In the genomic region with DNA sequence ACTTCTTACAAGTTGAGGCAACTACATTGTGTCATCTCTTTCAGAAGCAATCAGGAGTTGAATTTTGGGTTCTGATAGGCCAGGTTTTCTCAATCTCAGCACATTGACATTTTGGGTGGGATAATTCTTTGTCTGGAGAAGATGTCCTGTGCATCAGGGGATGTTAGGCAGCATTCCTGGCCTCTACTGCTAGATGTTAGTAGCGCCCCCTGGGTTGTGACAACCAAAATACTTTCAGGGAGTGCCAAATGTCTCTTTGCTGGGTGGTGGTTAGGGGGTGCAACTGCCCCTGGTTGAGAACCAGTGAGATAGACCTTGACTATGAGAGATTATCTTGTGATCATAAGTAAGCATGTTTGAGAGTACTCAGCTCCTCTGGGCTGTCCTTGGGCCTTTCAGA, we compare ENCODE assay signal across 26 cellular contexts.
DNase-seq lines count a peak whose midpoint lies in the region; ATAC-seq, FAIRE-seq and TF ChIP-seq lines count a peak whose summit lies in the region.
"Had no signal": no experiment of that assay in that cellular context is flagged by ENCODE, and none has a peak within 500 bp of the region (broad histone marks: within the 10 kb centered on the region; RNA-seq: fewer than 3 reads in every experiment).

No MANE protein-coding gene starts in this region.

- H3K79me2 ChIP-seq in KMS-11 (ENCODE audit: insufficient read depth, low read depth) (no peaks in the 10 kb centered on the region), K562 (ENCODE audit: control insufficient read depth, insufficient read depth, low read length) (no peaks in the 10 kb centered on the region)

- H3K4me2 ChIP-seq in KMS-11 (no peak overlapping the region), K562 (ENCODE audit: insufficient read depth, low read length) (no peak overlapping the region)

- no peaks in the 10 kb centered on the region for H3K9me3 Mint-ChIP-seq in CD4-positive, alpha-beta memory T cell
- H3K9me3 Mint-ChIP-seq: activated T-helper 1 cell treated with anti-CD3 and anti-CD28 coated beads, Interleukin-12 subunit alpha, Interleukin-12 subunit beta, Interleukin-2, Interleukin-4 antibody, amounts not matched to agents 30 ng/mL and 10 ng/mL and 1 ng/mL, durations not matched to agents 14 hours and 24 hours and 36 hours; CD8-positive, alpha-beta T cell; naive B cell; stimulated activated memory B cell treated with anti-CD40 and anti-IgM and Interleukin-4, amounts not matched to agents 10 μg/mL and 1 μg/mL and 100 μg/mL, for 72 hours had no signal

- in situ Hi-C loops in K562 (cut with MboI), result loop anchor here (25.0 kb wide), 1 partner anchor 616 kb away; no protein-coding TSS in a partner anchor

- H3K9ac ChIP-seq in KMS-11, result no peak overlapping the region
- no peak overlapping the region for H3K9ac ChIP-seq in K562 (ENCODE audit: insufficient read depth in 1 of 2, low read depth in 2 of 2, low read length in 2 of 2)

- POLR2A ChIA-PET in K562 (lab: Yijun Ruan, JAX), result no interaction called here
- POLR2A ChIA-PET in CD4-positive, alpha-beta memory T cell (lab: Charles Lee; ENCODE audit: partially characterized antibody), result no interaction called here

- H2AFZ ChIP-seq in KMS-11 (ENCODE audit: low read depth), result no peak overlapping the region
- H2AFZ ChIP-seq in K562 (ENCODE audit: low read depth, low read length), result no peak overlapping the region

- H3K4me1 Mint-ChIP-seq in CD4-positive, alpha-beta memory T cell, result peaks cover 0 to 4% (median under 1%) of the 10 kb centered on the region in 4 donors
- H3K4me1 Mint-ChIP-seq: stimulated activated memory B cell treated with anti-CD40 and anti-IgM and Interleukin-4, amounts not matched to agents 10 μg/mL and 1 μg/mL and 100 μg/mL, for 72 hours had no signal

- H3K27me3 ChIP-seq in KMS-11 (ENCODE audit: insufficient read depth, low read depth), result no peaks in the 10 kb centered on the region
- H3K27me3 ChIP-seq in K562 (ENCODE audit: control insufficient read depth in 2 of 2, insufficient read depth in 2 of 2, low read length in 2 of 2), result peaks cover 0 to 17% of the 10 kb centered on the region in 2 experiments; a peak in 2 of 5 replicates
- H3K27me3 ChIP-seq in CD4-positive, alpha-beta memory T cell (ENCODE audit: insufficient read depth, low read length), result no peaks in the 10 kb centered on the region
- H3K27me3 ChIP-seq: ovary, sigmoid colon had no signal

- H3K27ac Mint-ChIP-seq in CD4-positive, alpha-beta memory T cell, result no peak overlapping the region
- H3K27ac Mint-ChIP-seq: activated naive CD4-positive, alpha-beta T cell treated with anti-CD3 and anti-CD28 coated beads, Interleukin-2, amount 50 U/mL, for 72 hours; activated T-helper 1 cell treated with anti-CD3 and anti-CD28 coated beads, Interleukin-12 subunit alpha, Interleukin-12 subunit beta, Interleukin-2, Interleukin-4 antibody, amounts not matched to agents 30 ng/mL and 10 ng/mL and 1 ng/mL, durations not matched to agents 14 hours and 24 hours and 36 hours; CD8-positive, alpha-beta T cell; stimulated activated memory B cell treated with anti-CD40 and anti-IgM and Interleukin-4, amounts not matched to agents 10 μg/mL and 1 μg/mL and 100 μg/mL, for 72 hours had no signal

- DNase-seq in GM12865 (ENCODE audit: low read depth), result no peak
- DNase-seq in K562 (ENCODE audit: extremely low read depth in 1 of 4, low spot score in 3 of 4), result peak in 2 of 4 experiments; percentile 7 to 16
- DNase-seq in CD4-positive, alpha-beta memory T cell, result no peak
- DNase-seq in NCI-H146 treated with DMSO at 0.1 percent for 48 hours (lab: John Stamatoyannopoulos, UW; ENCODE audit: unreplicated experiment), result no peak
- DNase-seq in NCI-H345 treated with DMSO at 0.1 percent for 48 hours (lab: John Stamatoyannopoulos, UW; ENCODE audit: unreplicated experiment), result no peak
- DNase-seq: activated CD4-positive, alpha-beta T cell treated with anti-CD3 and anti-CD28 coated beads for 1 hour; EL; hippocampal formation; kidney glomerular epithelial cell; mesenchymal stem cell; naive B cell; NCI-H1694 treated with DMSO at 0.1 percent for 48 hours; ovary; sigmoid colon had no signal

- peak in 1 of 2 experiments; percentile 16; a peak in 1 of 4 replicates for TF ChIP-seq RAD21 in K562 (CRISPR knock-in tag; conservative IDR thresholded peaks at IDR 0.05 in 1 of 2, IDR thresholded peaks at IDR 0.05 in 1 of 2)

- H3K27ac ChIP-seq in 22Rv1 (no peak overlapping the region), KMS-11 (no peak overlapping the region), K562 (ENCODE audit: extremely low read depth, low read depth, low read length) (no peak overlapping the region)
- H3K27ac ChIP-seq in CD4-positive, alpha-beta memory T cell (ENCODE audit: low read depth, low read length), result no peak overlapping the region
- H3K27ac ChIP-seq: ovary, RWPE1, thoracic aorta had no signal

- intact Hi-C loops in K562 (cut with micrococcal nuclease), result no loop called here
- intact Hi-C loops in CD4-positive, alpha-beta memory T cell (cut with micrococcal nuclease), result no loop called here

- H3K4me1 ChIP-seq in KMS-11 (ENCODE audit: low read depth, poor library complexity, severe bottlenecking) (no peaks in the 10 kb centered on the region), K562 (replicated peaks in 1 of 2; ENCODE audit: control insufficient read depth in 2 of 2, insufficient read depth in 2 of 2, low read length in 2 of 2) (no peaks in the 10 kb centered on the region; a peak in 1 of 5 replicates)
- H3K4me1 ChIP-seq in CD4-positive, alpha-beta memory T cell (ENCODE audit: insufficient read depth, low read length), result no peaks in the 10 kb centered on the region

- no peak for FAIRE-seq in K562 (lab: Jason Lieb, UNC)
- FAIRE-seq: colon, endometrium, GM12891 had no signal

- no TSS peak for BruUV-seq in K562 (replicated peaks; lab: Mats Ljungman, UMichigan)

- H3K4me3 ChIP-seq in GM12865 (ENCODE audit: low read depth, low read length) (no peak overlapping the region), KMS-11 (IDR thresholded peaks at IDR 0.05; ENCODE audit: insufficient read depth, low read depth, low read length) (no peak overlapping the region), K562 (no peak overlapping the region)
- no peak overlapping the region for H3K4me3 ChIP-seq in CD4-positive, alpha-beta memory T cell (ENCODE audit: low read length in 2 of 2)
- H3K4me3 ChIP-seq: ovary, sigmoid colon, thoracic aorta had no signal

- no peak for TF ChIP-seq EP300 in K562 (IDR thresholded peaks at IDR 0.05; ENCODE audit: low read length)

- H4K20me1 ChIP-seq in KMS-11 (ENCODE audit: insufficient read depth), result no peaks in the 10 kb centered on the region
- H4K20me1 ChIP-seq in K562 (replicated peaks; ENCODE audit: control insufficient read depth, insufficient read depth, low read length), result no peaks in the 10 kb centered on the region

- peak; percentile 12; the same call in 1 of the 2 replicates for TF ChIP-seq CTCF in 22Rv1 (IDR thresholded peaks at IDR 0.05)
- TF ChIP-seq CTCF in GM12865 (IDR thresholded peaks at IDR 0.05; ENCODE audit: insufficient read depth, low read depth, low read length, missing control alignments), result peak; percentile 9
- peak; percentile 28; the same call in 1 of the 2 replicates for TF ChIP-seq CTCF in KMS-11 (conservative IDR thresholded peaks at IDR 0.05; ENCODE audit: low read depth, low read length)
- peak; percentile 25 to 35 (median 33); a peak in 3 of 6 replicates for TF ChIP-seq CTCF in K562 (IDR thresholded peaks at IDR 0.05 in 2 of 3, conservative IDR thresholded peaks at IDR 0.05 in 1 of 3; ENCODE audit: insufficient read depth in 2 of 3, low read depth in 1 of 3, low read length in 3 of 3)

- H3K4me3 Mint-ChIP-seq in CD4-positive, alpha-beta memory T cell, result no peak overlapping the region
- H3K4me3 Mint-ChIP-seq: activated T-helper 1 cell treated with anti-CD3 and anti-CD28 coated beads, Interleukin-12 subunit alpha, Interleukin-12 subunit beta, Interleukin-2, Interleukin-4 antibody, amounts not matched to agents 30 ng/mL and 10 ng/mL and 1 ng/mL, durations not matched to agents 14 hours and 24 hours and 36 hours; CD8-positive, alpha-beta T cell; naive B cell; stimulated activated memory B cell treated with anti-CD40 and anti-IgM and Interleukin-4, amounts not matched to agents 10 μg/mL and 1 μg/mL and 100 μg/mL, for 72 hours had no signal

- CTCF ChIA-PET in K562 (lab: Yijun Ruan, JAX; ENCODE audit: low intra/inter-chr PET ratio), result no interaction called here
- CTCF ChIA-PET in CD4-positive, alpha-beta memory T cell (lab: Charles Lee; ENCODE audit: partially characterized antibody), result interaction anchor here (1.0 to 2.1 kb wide), 3 partner anchors 10 to 24 kb away, joined by 3 to 6 read pairs (median 4); no protein-coding TSS in a partner anchor

- no peaks in the 10 kb centered on the region for H3K9me3 ChIP-seq in K562 (replicated peaks; ENCODE audit: control insufficient read depth, insufficient read depth, low read depth, low read length)
- H3K9me3 ChIP-seq in CD4-positive, alpha-beta memory T cell (ENCODE audit: control insufficient read depth in 1 of 2, low read length in 2 of 2), result no peaks in the 10 kb centered on the region
- H3K9me3 ChIP-seq: ovary, sigmoid colon, thoracic aorta had no signal

- H3K36me3 ChIP-seq in KMS-11 (ENCODE audit: insufficient read depth), result no peaks in the 10 kb centered on the region
- H3K36me3 ChIP-seq in K562 (ENCODE audit: control insufficient read depth, insufficient read depth, low read length), result no peaks in the 10 kb centered on the region
- no peaks in the 10 kb centered on the region for H3K36me3 ChIP-seq in CD4-positive, alpha-beta memory T cell (ENCODE audit: insufficient read depth, low read length)
- H3K36me3 ChIP-seq: ovary, sigmoid colon, thoracic aorta had no signal

- WGBS in K562 (ENCODE audit: insufficient coverage, low coverage, missing lambda C conversion rate), result 0% methylated on average over 1 of the region's 1 CpG

- no peaks in the 10 kb centered on the region for H3K36me3 Mint-ChIP-seq in CD4-positive, alpha-beta memory T cell
- H3K36me3 Mint-ChIP-seq: CD8-positive, alpha-beta T cell; naive B cell; stimulated activated memory B cell treated with anti-CD40 and anti-IgM and Interleukin-4, amounts not matched to agents 10 μg/mL and 1 μg/mL and 100 μg/mL, for 72 hours had no signal

- ATAC-seq in K562, result no peak
- ATAC-seq in HG03135 (IDR thresholded peaks at IDR 0.05; ENCODE audit: unreplicated experiment), result no peak
- ATAC-seq: activated naive CD4-positive, alpha-beta T cell treated with anti-CD3 and anti-CD28 coated beads, Interleukin-2, amount 50 U/mL, for 72 hours; CD8-positive, alpha-beta T cell; stimulated activated memory B cell treated with anti-CD40 and anti-IgM and Interleukin-4, amounts not matched to agents 10 μg/mL and 1 μg/mL and 100 μg/mL, for 72 hours had no signal

- no peaks in the 10 kb centered on the region for H3K27me3 Mint-ChIP-seq in CD4-positive, alpha-beta memory T cell

- TF ChIP-seq POLR2A in K562 (conservative IDR thresholded peaks at IDR 0.05), result no peak

- no peaks in the 10 kb centered on the region for H3K9me1 ChIP-seq in K562 (ENCODE audit: control insufficient read depth, insufficient read depth, low read length)

TF ChIP-seq in K562, 482 proteins besides CTCF, POLR2A, EP300 and RAD21 (continues in another document):
- no peak for TF ChIP-seq ZNF212 (CRISPR knock-in tag; IDR thresholded peaks at IDR 0.05)
- TF ChIP-seq MYNN (IDR thresholded peaks at IDR 0.05), result no peak
- no peak for TF ChIP-seq MYNN (CRISPR knock-in tag; IDR thresholded peaks at IDR 0.05)
